Comparison of ENCODE assay signal across 20 cellular contexts in the genomic region with DNA sequence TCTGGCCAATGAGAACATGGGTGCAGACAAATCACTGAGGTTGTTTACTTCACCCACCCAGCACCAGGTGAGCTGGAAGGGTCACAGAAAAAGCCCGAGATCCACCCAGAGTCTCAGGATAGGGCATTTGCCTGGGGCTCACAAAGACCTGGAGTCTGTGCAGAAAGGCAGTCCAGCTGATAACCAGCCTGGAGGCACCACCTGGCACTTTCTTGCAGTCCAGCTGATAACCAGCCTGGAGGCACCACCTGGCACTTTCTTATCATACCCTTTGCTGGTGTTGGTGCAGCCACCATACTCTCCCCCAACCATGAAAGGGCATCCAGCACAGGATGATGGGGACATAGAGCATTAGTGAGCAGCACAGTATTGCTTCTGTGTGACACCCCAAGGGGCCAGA.
DNase-seq lines count a peak whose midpoint lies in the region; ATAC-seq and TF ChIP-seq lines count a peak whose summit lies in the region.
"Had no signal": no experiment of that assay in that cellular context is flagged by ENCODE, and none has a peak within 500 bp of the region (broad histone marks: within the 10 kb centered on the region; RNA-seq: fewer than 3 reads in every experiment).

No MANE protein-coding gene starts in this region.

- no peaks in the 10 kb centered on the region for H3K4me1 Mint-ChIP-seq in osteocyte (ENCODE audit: unreplicated experiment)
- H3K4me1 Mint-ChIP-seq in activated CD8-positive, alpha-beta T cell treated with anti-CD3 and anti-CD28 coated beads, Interleukin-2, amount 10 ng/mL, durations not matched to agents 7 days and 5 days (ENCODE audit: low read depth): no peaks in the 10 kb centered on the region
- H3K4me1 Mint-ChIP-seq: CD14-positive monocyte; CD4-positive, alpha-beta memory T cell; GM23338 had no signal

- H3K36me3 ChIP-seq in left ventricle myocardium inferior: no peaks in the 10 kb centered on the region
- no peaks in the 10 kb centered on the region for H3K36me3 ChIP-seq in right atrium auricular region
- H3K36me3 ChIP-seq: BLaER1 had no signal

- H3K4me1 ChIP-seq in left ventricle myocardium inferior: no peaks in the 10 kb centered on the region
- no peaks in the 10 kb centered on the region for H3K4me1 ChIP-seq in right atrium auricular region
- H3K4me1 ChIP-seq: A549 had no signal

- DNase-seq in DMS 273 (lab: John Stamatoyannopoulos, UW; ENCODE audit: unreplicated experiment) (peak; percentile 62), DMS 273 treated with DMSO at 0.1 percent for 48 hours (lab: John Stamatoyannopoulos, UW) (no peak), cerebellar cortex (ENCODE audit: low spot score) (peak; percentile 20), osteocyte (ENCODE audit: extremely low spot score, unreplicated experiment) (peak; percentile 27), left ventricle myocardium inferior (no peak), right atrium auricular region (ENCODE audit: low spot score) (no peak)
- no peak for DNase-seq in activated CD8-positive, alpha-beta T cell treated with anti-CD3 and anti-CD28 coated beads, Interleukin-2, amount 10 ng/mL, durations not matched to agents 7 days and 5 days
- DNase-seq: AML-193; CD4-positive, alpha-beta memory T cell; DMS53; DND-41; EL; HCEC 1CT; IMR-90 had no signal

- no peaks in the 10 kb centered on the region for H3K9me3 Mint-ChIP-seq in osteocyte (ENCODE audit: unreplicated experiment)
- H3K9me3 Mint-ChIP-seq in activated CD8-positive, alpha-beta T cell treated with anti-CD3 and anti-CD28 coated beads, Interleukin-2, amount 10 ng/mL, durations not matched to agents 7 days and 5 days (ENCODE audit: insufficient read depth): no peaks in the 10 kb centered on the region
- H3K9me3 Mint-ChIP-seq: GM23338 had no signal

- no peak overlapping the region for H3K27ac Mint-ChIP-seq in osteocyte (ENCODE audit: unreplicated experiment)
- H3K27ac Mint-ChIP-seq in activated CD8-positive, alpha-beta T cell treated with anti-CD3 and anti-CD28 coated beads, Interleukin-2, amount 10 ng/mL, durations not matched to agents 7 days and 5 days: no peak overlapping the region
- H3K27ac Mint-ChIP-seq: CD4-positive, alpha-beta memory T cell; GM23338 had no signal

- H3K4me3 ChIP-seq in left ventricle myocardium inferior (no peak overlapping the region), right atrium auricular region (no peak overlapping the region)
- H3K4me3 ChIP-seq: A549, BLaER1, GM23338 had no signal

- H3K27ac ChIP-seq in left ventricle myocardium inferior (replicated peaks) (no peak overlapping the region), right atrium auricular region (no peak overlapping the region)
- H3K27ac ChIP-seq: 22Rv1, A549, BLaER1, HL-60 had no signal

- CTCF ChIA-PET in activated CD8-positive, alpha-beta T cell treated with anti-CD3 and anti-CD28 coated beads, Interleukin-2, amount 10 ng/mL, durations not matched to agents 7 days and 5 days (lab: Charles Lee): no interaction called here

- H3K27me3 ChIP-seq in left ventricle myocardium inferior (ENCODE audit: low read depth) (no peaks in the 10 kb centered on the region), right atrium auricular region (no peaks in the 10 kb centered on the region)
- H3K27me3 ChIP-seq: BLaER1 had no signal

- ATAC-seq in activated CD8-positive, alpha-beta T cell treated with anti-CD3 and anti-CD28 coated beads, Interleukin-2, amount 10 ng/mL, durations not matched to agents 7 days and 5 days: no peak
- ATAC-seq: A549, GM23338 had no signal

- H3K9me3 ChIP-seq in left ventricle myocardium inferior (replicated peaks) (no peaks in the 10 kb centered on the region), right atrium auricular region (no peaks in the 10 kb centered on the region)
- H3K9me3 ChIP-seq: A549, BLaER1 had no signal

- no peaks in the 10 kb centered on the region for H3K27me3 Mint-ChIP-seq in osteocyte (ENCODE audit: unreplicated experiment)
- H3K27me3 Mint-ChIP-seq in activated CD8-positive, alpha-beta T cell treated with anti-CD3 and anti-CD28 coated beads, Interleukin-2, amount 10 ng/mL, durations not matched to agents 7 days and 5 days (ENCODE audit: low read depth): peaks cover 8% of the 10 kb centered on the region

- no peak for TF ChIP-seq CTCF in osteocyte (IDR thresholded peaks at IDR 0.05)
- no peak for TF ChIP-seq CTCF in left ventricle myocardium inferior (IDR thresholded peaks at IDR 0.05; ENCODE audit: borderline replicate concordance)
- no peak for TF ChIP-seq CTCF in right atrium auricular region (IDR thresholded peaks at IDR 0.05)

- H3K36me3 Mint-ChIP-seq in osteocyte (ENCODE audit: unreplicated experiment): no peaks in the 10 kb centered on the region
- no peaks in the 10 kb centered on the region for H3K36me3 Mint-ChIP-seq in activated CD8-positive, alpha-beta T cell treated with anti-CD3 and anti-CD28 coated beads, Interleukin-2, amount 10 ng/mL, durations not matched to agents 7 days and 5 days (ENCODE audit: low read depth)
- H3K36me3 Mint-ChIP-seq: CD14-positive monocyte; CD4-positive, alpha-beta memory T cell had no signal

- POLR2A ChIA-PET in activated CD8-positive, alpha-beta T cell treated with anti-CD3 and anti-CD28 coated beads, Interleukin-2, amount 10 ng/mL, durations not matched to agents 7 days and 5 days (lab: Charles Lee): no interaction called here

- intact Hi-C loops in left ventricle myocardium inferior (cut with micrococcal nuclease): no loop called here

- no peak overlapping the region for H3K4me3 Mint-ChIP-seq in osteocyte (ENCODE audit: unreplicated experiment)
- H3K4me3 Mint-ChIP-seq in activated CD8-positive, alpha-beta T cell treated with anti-CD3 and anti-CD28 coated beads, Interleukin-2, amount 10 ng/mL, durations not matched to agents 7 days and 5 days: no peak overlapping the region
- H3K4me3 Mint-ChIP-seq: CD14-positive monocyte; CD4-positive, alpha-beta memory T cell; GM23338 had no signal

Comparison
In these comparisons a context has a peak if more than half of its experiments do, and no peak if none do; other contexts are left out.
1. DNase-seq: peak in DMS 273 (single experiment), cerebellar cortex (single experiment) and osteocyte (single experiment); none in DMS 273 treated with DMSO at 0.1 percent for 48 hours (single experiment), left ventricle myocardium inferior (single experiment), activated CD8-positive, alpha-beta T cell treated with anti-CD3 and anti-CD28 coated beads, Interleukin-2, amount 10 ng/mL, durations not matched to agents 7 days and 5 days (single experiment) and right atrium auricular region (single experiment).